Comparison of ENCODE assay signal across 27 cellular contexts in the genomic region with DNA sequence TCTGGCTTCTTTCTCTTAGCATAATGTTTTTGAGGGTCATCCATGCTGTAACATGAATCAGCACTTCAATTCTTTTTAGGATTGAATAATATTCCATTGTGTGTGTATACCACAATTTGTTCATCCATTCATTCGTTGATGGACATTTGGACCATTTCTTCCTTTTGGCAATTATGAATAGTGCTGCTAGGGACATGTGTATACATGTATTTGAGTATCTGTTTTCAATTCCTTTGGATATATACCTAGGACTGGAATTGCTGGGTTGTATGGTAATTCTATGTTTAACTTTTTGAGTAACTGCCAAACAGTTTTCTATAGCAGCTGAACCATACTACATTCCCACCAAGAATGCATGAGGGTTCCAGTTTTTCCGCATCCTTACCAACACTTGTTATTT. TPM values are rescaled to one million over a fixed set of nuclear protein-coding genes. Genes with fewer than 3 reads are reported as not detected.
DNase-seq lines count a peak whose midpoint lies in the region; ATAC-seq, FAIRE-seq and TF ChIP-seq lines count a peak whose summit lies in the region.
"Had no signal": no experiment of that assay in that cellular context is flagged by ENCODE, and none has a peak within 500 bp of the region (broad histone marks: within the 10 kb centered on the region; RNA-seq: fewer than 3 reads in every experiment).

No MANE protein-coding gene starts in this region.

- H4K20me1 ChIP-seq in GM12878 (ENCODE audit: control insufficient read depth, insufficient read depth), result no peaks in the 10 kb centered on the region
- H4K20me1 ChIP-seq in PC-9 (ENCODE audit: insufficient read depth), result no peaks in the 10 kb centered on the region; the same call in 1 of the 2 replicates

- H3K79me2 ChIP-seq in GM12878 (ENCODE audit: control insufficient read depth, insufficient read depth, low read length) (peaks cover 37% of the 10 kb centered on the region), PC-9 (ENCODE audit: low read depth) (no peaks in the 10 kb centered on the region)

- BruUV-seq in GM12878 (replicated peaks; lab: Mats Ljungman, UMichigan) (no TSS peak), PC-9 (replicated peaks; lab: Mats Ljungman, UMichigan) (no TSS peak)

- POLR2A ChIA-PET in GM12878 (lab: Charles Lee) (interaction anchor here (0.9 to 1.3 kb wide), 2 partner anchors 22 to 37 kb away, joined by 3 to 6 read pairs; no protein-coding TSS in a partner anchor), PC-9 (lab: Charles Lee; ENCODE audit: unreplicated experiment) (no interaction called here)

- ATAC-seq in T-helper 17 cell (no peak), GM12878 (no peak), gastrocnemius medialis (no peak), GM21360 (IDR thresholded peaks at IDR 0.05; ENCODE audit: unreplicated experiment) (no peak), upper lobe of left lung (ENCODE audit: low FRiP score in 2 of 2) (no peak)
- ATAC-seq: heart right ventricle, lower lobe of right lung, natural killer cell had no signal

- H3K4me1 Mint-ChIP-seq in activated T-cell treated with anti-CD3 and anti-CD28 coated beads, Interleukin-2, amount 50 U/mL, for 24 hours (ENCODE audit: low read depth), result peaks cover 87% of the 10 kb centered on the region
- peaks cover 51% of the 10 kb centered on the region for H3K4me1 Mint-ChIP-seq in T-helper 17 cell

- intact Hi-C loops in GM12878 (cut with micrococcal nuclease; ENCODE audit: unreplicated experiment) (no loop called here), gastrocnemius medialis (cut with DNase I; ENCODE audit: low total_unique reads) (loop anchor here (5.0 kb wide), 1 partner anchor 43 kb away; no protein-coding TSS in a partner anchor), PC-9 (cut with micrococcal nuclease; ENCODE audit: unreplicated experiment) (no loop called here)

- SMC1A ChIA-PET in GM12878 (lab: Charles Lee; ENCODE audit: uncharacterized antibody, unreplicated experiment), result interaction anchor here (0.8 to 3.0 kb wide), 8 partner anchors 9 to 66 kb away, joined by 3 to 16 read pairs (median 4); no protein-coding TSS in a partner anchor

- H2AFZ ChIP-seq in GM12878 (ENCODE audit: control insufficient read depth, low read depth, low read length) (no peak overlapping the region), PC-9 (no peak overlapping the region)

- H3F3A ChIP-seq in PC-9 (ENCODE audit: insufficient read depth, low read depth), result no peaks in the 10 kb centered on the region; the same call in 1 of the 2 replicates

- TF ChIP-seq RAD21 in GM12878 (IDR thresholded peaks at IDR 0.05; ENCODE audit: insufficient read depth, low read depth, low read length), result no peak

- peak overlapping the region; percentile 89 for H3K27ac Mint-ChIP-seq in activated T-cell treated with anti-CD3 and anti-CD28 coated beads, Interleukin-2, amount 50 U/mL, for 24 hours
- H3K27ac Mint-ChIP-seq in T-helper 17 cell, result peak overlapping the region; percentile 79
- H3K27ac Mint-ChIP-seq: natural killer cell had no signal

- no peaks in the 10 kb centered on the region for H3K36me3 ChIP-seq in GM12878 (ENCODE audit: control insufficient read depth in 2 of 2, insufficient read depth in 2 of 2, low read length in 1 of 2)
- H3K36me3 ChIP-seq in gastrocnemius medialis, result no peaks in the 10 kb centered on the region
- no peaks in the 10 kb centered on the region for H3K36me3 ChIP-seq in PC-9 (ENCODE audit: low read depth)
- peaks cover 0 to 2% (median 0%) of the 10 kb centered on the region in 4 donors for H3K36me3 ChIP-seq in upper lobe of left lung
- H3K36me3 ChIP-seq: tibial nerve had no signal

- H3K9me2 ChIP-seq in PC-9 (ENCODE audit: insufficient read depth), result no peaks in the 10 kb centered on the region

- 98% methylated on average over 2 of the region's 2 CpGs for WGBS in GM12878 (ENCODE audit: insufficient coverage, insufficient replicate concordance, low lambda C conversion rate, missing lambda C conversion rate)
- WGBS in upper lobe of left lung, 2 donors, result 89 to 100% methylated on average over 2 of the region's 2 CpGs

- FAIRE-seq in GM12878 (lab: Jason Lieb, UNC), result no peak
- FAIRE-seq: H54 had no signal

- in situ Hi-C loops in GM12878 (cut with MboI) (no loop called here), gastrocnemius medialis (cut with MboI; ENCODE audit: low sequenced_read_pairs in 4 of 4) (no loop called here)

- TF ChIP-seq CTCF in GM12878 (IDR thresholded peaks at IDR 0.05 in 2 of 3, conservative IDR thresholded peaks at IDR 0.05 in 1 of 3; ENCODE audit: control insufficient read depth in 2 of 3, extremely low read depth in 1 of 3, insufficient read depth in 1 of 3, low read depth in 3 of 3, low read length in 3 of 3) (no peak), gastrocnemius medialis (IDR thresholded peaks at IDR 0.05 in 4 of 5, conservative IDR thresholded peaks at IDR 0.05 in 1 of 5) (no peak), PC-9 (conservative IDR thresholded peaks at IDR 0.05) (no peak), upper lobe of left lung (IDR thresholded peaks at IDR 0.05) (no peak)

- H3K9me3 Mint-ChIP-seq in activated T-cell treated with anti-CD3 and anti-CD28 coated beads, Interleukin-2, amount 50 U/mL, for 24 hours, result no peaks in the 10 kb centered on the region
- H3K9me3 Mint-ChIP-seq: natural killer cell had no signal

- H3K4me2 ChIP-seq in GM12878 (ENCODE audit: control insufficient read depth, insufficient read depth), result no peak overlapping the region
- H3K4me2 ChIP-seq in PC-9, result no peak overlapping the region

- 0 out of 2 replicates have a peak overlapping the region, but pooled peaks have one; percentile 12 for H3K27ac ChIP-seq in GM12878 (ENCODE audit: control insufficient read depth, insufficient read depth)
- H3K27ac ChIP-seq in gastrocnemius medialis, result peak overlapping the region; percentile 23 to 94 (median 87)
- no peak overlapping the region for H3K27ac ChIP-seq in PC-9
- no peak overlapping the region for H3K27ac ChIP-seq in upper lobe of left lung
- H3K27ac ChIP-seq: lower lobe of right lung, tibial nerve had no signal

- no peak for DNase-seq in activated T-cell treated with anti-CD3 and anti-CD28 coated beads, Interleukin-2, amount 50 U/mL, for 24 hours
- no peak for DNase-seq in activated T-cell treated with anti-CD3 and anti-CD28 coated beads, Interleukin-2, amount 50 U/mL, for 48 hours
- DNase-seq in T-helper 17 cell (no peak), GM12878 (ENCODE audit: low read depth, low spot score) (no peak), gastrocnemius medialis (no peak), PC-9 (no peak), upper lobe of left lung (no peak)
- DNase-seq: ACHN; activated CD4-positive, CD25-positive, alpha-beta regulatory T cell; activated effector memory CD4-positive, alpha-beta T cell treated with anti-CD3 and anti-CD28 coated beads, Interleukin-2, amount 50 U/mL, for 16 hours; amniotic stem cell; BE2C; DMS153; heart right ventricle; IMR-90; lower lobe of right lung; natural killer cell; NCI-H1092; NCI-H187; NCI-H2171; NCI-H510A treated with DMSO at 0.1 percent for 48 hours; Right ventricle myocardium superior had no signal

- no peaks in the 10 kb centered on the region for H3K27me3 ChIP-seq in GM12878 (replicated peaks in 1 of 2; ENCODE audit: control insufficient read depth in 2 of 2, insufficient read depth in 2 of 2, low read length in 1 of 2)
- no peaks in the 10 kb centered on the region for H3K27me3 ChIP-seq in gastrocnemius medialis
- H3K27me3 ChIP-seq in PC-9 (ENCODE audit: insufficient read depth, low read depth), result no peaks in the 10 kb centered on the region
- no peaks in the 10 kb centered on the region for H3K27me3 ChIP-seq in upper lobe of left lung
- H3K27me3 ChIP-seq: BE2C, heart right ventricle, tibial nerve had no signal

- CTCF ChIA-PET in GM12878 (lab: Yijun Ruan, JAX) (interaction anchor here (0.6 to 1.9 kb wide), 6 partner anchors 13 to 358 kb away, joined by 3 to 6 read pairs (median 4); a partner anchor contains a TSS), PC-9 (lab: Charles Lee) (no interaction called here)

- TF ChIP-seq EP300 in GM12878 (IDR thresholded peaks at IDR 0.05; ENCODE audit: borderline replicate concordance in 1 of 2, control insufficient read depth in 1 of 2, low read depth in 2 of 2, low read length in 2 of 2), result no peak
- no peak for TF ChIP-seq EP300 in upper lobe of left lung (IDR thresholded peaks at IDR 0.05)

- H3K4me3 ChIP-seq in GM12878 (no peak overlapping the region), gastrocnemius medialis (no peak overlapping the region), PC-9 (no peak overlapping the region), upper lobe of left lung (no peak overlapping the region)
- H3K4me3 ChIP-seq: heart right ventricle, lower lobe of right lung, tibial nerve had no signal

- RAD21 ChIA-PET in GM12878 (lab: Charles Lee; ENCODE audit: unreplicated experiment), result interaction anchor here (0.8 to 1.3 kb wide), 2 partner anchors 53 to 54 kb away, joined by 3 to 4 read pairs; no protein-coding TSS in a partner anchor

- peak overlapping the region; percentile 22 for H3K4me3 Mint-ChIP-seq in activated T-cell treated with anti-CD3 and anti-CD28 coated beads, Interleukin-2, amount 50 U/mL, for 24 hours
- no peak overlapping the region for H3K4me3 Mint-ChIP-seq in T-helper 17 cell
- H3K4me3 Mint-ChIP-seq: natural killer cell had no signal

- TF ChIP-seq POLR2A in GM12878 (IDR thresholded peaks at IDR 0.05; ENCODE audit: low read depth, low read length) (no peak), gastrocnemius medialis (IDR thresholded peaks at IDR 0.05) (no peak), upper lobe of left lung (IDR thresholded peaks at IDR 0.05) (no peak)

- H3K27me3 Mint-ChIP-seq in activated T-cell treated with anti-CD3 and anti-CD28 coated beads, Interleukin-2, amount 50 U/mL, for 24 hours, result no peaks in the 10 kb centered on the region
- no peaks in the 10 kb centered on the region for H3K27me3 Mint-ChIP-seq in T-helper 17 cell

- no peak overlapping the region for H3K9ac ChIP-seq in GM12878 (ENCODE audit: control insufficient read depth, insufficient read depth, low read length)

- H3K36me3 Mint-ChIP-seq in activated T-cell treated with anti-CD3 and anti-CD28 coated beads, Interleukin-2, amount 50 U/mL, for 24 hours (ENCODE audit: low read depth), result peaks cover 74% of the 10 kb centered on the region
- peaks cover 2% of the 10 kb centered on the region for H3K36me3 Mint-ChIP-seq in T-helper 17 cell (ENCODE audit: low read depth)
- H3K36me3 Mint-ChIP-seq: natural killer cell had no signal

- peaks cover 4% of the 10 kb centered on the region; the same call in 1 of the 2 replicates for H3K4me1 ChIP-seq in GM12878 (ENCODE audit: control insufficient read depth, insufficient read depth, low read length)
- peaks cover 65 to 78% of the 10 kb centered on the region in 2 donors for H3K4me1 ChIP-seq in gastrocnemius medialis
- no peaks in the 10 kb centered on the region for H3K4me1 ChIP-seq in PC-9 (replicated peaks; ENCODE audit: insufficient read depth)
- H3K4me1 ChIP-seq in upper lobe of left lung, result peaks cover 17 to 26% (median 22%) of the 10 kb centered on the region in 4 donors

- no peaks in the 10 kb centered on the region for H3K9me3 ChIP-seq in T-helper 17 cell (ENCODE audit: control insufficient read depth, low read length, poor library complexity, severe bottlenecking)
- no peaks in the 10 kb centered on the region for H3K9me3 ChIP-seq in GM12878 (replicated peaks; ENCODE audit: control insufficient read depth, insufficient read depth, low read length)
- H3K9me3 ChIP-seq in gastrocnemius medialis, result no peaks in the 10 kb centered on the region
- no peaks in the 10 kb centered on the region for H3K9me3 ChIP-seq in PC-9 (ENCODE audit: insufficient read depth, low read depth)
- H3K9me3 ChIP-seq in upper lobe of left lung, result no peaks in the 10 kb centered on the region
- H3K9me3 ChIP-seq: BE2C, heart right ventricle, lower lobe of right lung, tibial nerve had no signal

RNA-seq across cellular contexts. Expression of a gene that starts 39.2 kb away (rescaled TPM):
- total RNA-seq in T-helper 17 cell (10 to 100 TPM; 42.8 to 44.6 TPM), GM12878 (2014; rRNA removed) (21.4 and 23.0 TPM in 2 replicates), GM12878 (2014; rRNA removed; fragmentation: Illumina TruSeq; extraction: Trizol) (13.3 and 13.8 TPM in 2 replicates), GM12878 (2021) (38.8 and 42.0 TPM in 2 replicates), gastrocnemius medialis (10 to 100 TPM; 31.4 to 64.2 (median 58.7) TPM), PC-9 (2021) (18.6 and 28.3 TPM in 2 replicates), upper lobe of left lung (10 to 100 TPM; 36.7 to 59.7 (median 44.4) TPM)
- total RNA-seq in GM12878 (2013; cell fraction: nucleolus; rRNA removed), result 47.9 and 50.1 TPM in 2 replicates
- 23.0 TPM for polyA plus RNA-seq in GM12878 (2011; ENCODE audit: low read depth)
- polyA plus RNA-seq in GM12878 (2011; rRNA removed) (6.5 and 20.7 TPM in 2 replicates), GM12878 (2014; fragmentation: Illumina TruSeq; extraction: Trizol) (25.5 and 30.4 TPM in 2 replicates), GM12878 (2014; fragmentation: Nextera tagmentation; extraction: Ambion mirVana) (1 to 10 TPM in 1 of 2 experiments, under 1 TPM in 1; 0.82 to 1.2 TPM), GM12878 (2014; rRNA removed) (19.6 and 24.3 TPM in 2 replicates), GM12878 (2016; fragmentation: Nextera tagmentation; extraction: Ambion mirVana) (10 to 100 TPM; 29.5 to 35.6 TPM)
- polyA plus RNA-seq in GM12878 (2011; cell fraction: cytosol; rRNA removed), result 15.0 and 20.8 TPM in 2 replicates
- 46.7 and 52.1 TPM in 2 replicates for polyA plus RNA-seq in GM12878 (2011; cell fraction: nucleus; rRNA removed)
- polyA plus RNA-seq in GM12878 (2012), result 29.0 and 31.0 TPM in 2 replicates
- 30.3 and 46.3 TPM in 2 replicates for polyA minus RNA-seq in GM12878 (2011; rRNA and poly(A)+ RNA removed)
- polyA minus RNA-seq in GM12878 (2011; cell fraction: cytosol; rRNA and poly(A)+ RNA removed), result 16.7 and 19.4 TPM in 2 replicates
- 38.2 and 44.3 TPM in 2 replicates for polyA minus RNA-seq in GM12878 (2011; cell fraction: nucleus; rRNA and poly(A)+ RNA removed)

RNA-seq across cellular contexts. Expression of a gene that starts 43.2 kb away (rescaled TPM):
- total RNA-seq in T-helper 17 cell (not detected), GM12878 (2014; rRNA removed) (not detected in 2 replicates), GM12878 (2014; rRNA removed; fragmentation: Illumina TruSeq; extraction: Trizol) (not detected in 2 replicates), GM12878 (2021) (not detected in 2 replicates), gastrocnemius medialis (1 to 10 TPM; 4.2 to 8.9 (median 6.5) TPM), PC-9 (2021) (not detected in 2 replicates), upper lobe of left lung (under 1 TPM in 1 of 6 donors, not detected in 5; 0.61 TPM)
- total RNA-seq in GM12878 (2013; cell fraction: nucleolus; rRNA removed), result not detected in 2 replicates
- polyA plus RNA-seq in GM12878 (2011; ENCODE audit: low read depth), result not detected
- polyA plus RNA-seq in GM12878 (2011; rRNA removed) (not detected in 2 replicates), GM12878 (2014; fragmentation: Illumina TruSeq; extraction: Trizol) (not detected in 2 replicates), GM12878 (2014; fragmentation: Nextera tagmentation; extraction: Ambion mirVana) (not detected), GM12878 (2014; rRNA removed) (not detected in 2 replicates), GM12878 (2016; fragmentation: Nextera tagmentation; extraction: Ambion mirVana) (not detected)
- polyA plus RNA-seq in GM12878 (2011; cell fraction: cytosol; rRNA removed), result not detected in 2 replicates
- not detected in 2 replicates for polyA plus RNA-seq in GM12878 (2011; cell fraction: nucleus; rRNA removed)
- not detected in 2 replicates for polyA plus RNA-seq in GM12878 (2012)
- polyA minus RNA-seq in GM12878 (2011; rRNA and poly(A)+ RNA removed), result not detected in 2 replicates
- not detected in 2 replicates for polyA minus RNA-seq in GM12878 (2011; cell fraction: cytosol; rRNA and poly(A)+ RNA removed)
- not detected in 2 replicates for polyA minus RNA-seq in GM12878 (2011; cell fraction: nucleus; rRNA and poly(A)+ RNA removed)
- total RNA-seq: fibroblast of villous mesenchyme, IMR-90, lower lobe of right lung, mononuclear cell, natural killer cell, tibial nerve had no signal
- polyA plus RNA-seq: IMR-90 had no signal

RNA-seq across cellular contexts. Expression of a gene that starts 58.4 kb away (rescaled TPM):
- total RNA-seq in T-helper 17 cell (not detected), GM12878 (2014; rRNA removed) (0.11 TPM in 1 of 2 replicates, not detected in the other), GM12878 (2014; rRNA removed; fragmentation: Illumina TruSeq; extraction: Trizol) (not detected in 2 replicates), GM12878 (2021) (not detected in 2 replicates), gastrocnemius medialis (under 1 TPM in 1 of 4 donors, not detected in 3; 0.51 TPM), PC-9 (2021) (0.61 and 0.88 TPM in 2 replicates), upper lobe of left lung (1 to 10 TPM in 2 of 6 donors, under 1 TPM in 1, not detected in 3; 0.46 to 2.7 (median 1.1) TPM)
- not detected in 2 replicates for total RNA-seq in GM12878 (2013; cell fraction: nucleolus; rRNA removed)
- polyA plus RNA-seq in GM12878 (2011; ENCODE audit: low read depth), result not detected
- polyA plus RNA-seq in GM12878 (2011; rRNA removed) (0.09 and 0.10 TPM in 2 replicates), GM12878 (2014; fragmentation: Illumina TruSeq; extraction: Trizol) (not detected in 2 replicates), GM12878 (2014; fragmentation: Nextera tagmentation; extraction: Ambion mirVana) (not detected), GM12878 (2014; rRNA removed) (0.09 TPM in 1 of 2 replicates, not detected in the other), GM12878 (2016; fragmentation: Nextera tagmentation; extraction: Ambion mirVana) (under 1 TPM in 1 of 2 experiments, not detected in 1; 0.18 TPM)
- 0.08 and 0.09 TPM in 2 replicates for polyA plus RNA-seq in GM12878 (2011; cell fraction: cytosol; rRNA removed)
- polyA plus RNA-seq in GM12878 (2011; cell fraction: nucleus; rRNA removed), result 0.07 TPM in 1 of 2 replicates, not detected in the other
- polyA plus RNA-seq in GM12878 (2012), result 0.08 TPM in 1 of 2 replicates, not detected in the other
- polyA minus RNA-seq in GM12878 (2011; rRNA and poly(A)+ RNA removed), result not detected in 2 replicates
- polyA minus RNA-seq in GM12878 (2011; cell fraction: cytosol; rRNA and poly(A)+ RNA removed), result not detected in 2 replicates
- polyA minus RNA-seq in GM12878 (2011; cell fraction: nucleus; rRNA and poly(A)+ RNA removed), result not detected in 2 replicates
- total RNA-seq: mononuclear cell, natural killer cell, tibial nerve had no signal

Comparison
In these comparisons a context has a peak if more than half of its experiments do, and no peak if none do; other contexts are left out.
1. H3K27ac ChIP-seq: peak in GM12878 (single experiment) and gastrocnemius medialis (4 of 4); none in PC-9 (single experiment) and upper lobe of left lung (0 of 4).